In genomic region chr10:119488675-119489074, GRCh38 we compare ENCODE assay signal across 20 cellular contexts. TPM values are rescaled to one million over a fixed set of nuclear protein-coding genes. Genes with fewer than 3 reads are reported as not detected.
A peak's percentile ranks its signal among the peaks of the same experiment; 100 is the strongest.
DNase-seq lines count a peak whose midpoint lies in the region; ATAC-seq and TF ChIP-seq lines count a peak whose summit lies in the region.
"Had no signal": no experiment of that assay in that cellular context is flagged by ENCODE, and none has a peak within 500 bp of the region (broad histone marks: within the 10 kb centered on the region; RNA-seq: fewer than 3 reads in every experiment).

No MANE protein-coding gene starts in this region.

- intact Hi-C loops in activated T-helper 2 cell treated with anti-CD3 and anti-CD28 coated beads, Interferon-gamma antibody, Interleukin-2, Interleukin-4, amounts not matched to agents 10 μg/mL and 5 μg/mL and 100 μg/mL, durations not matched to agents 14 hours and 24 hours and 36 hours (cut with micrococcal nuclease): no loop called here

- H3K79me2 ChIP-seq in DND-41 (ENCODE audit: insufficient read depth, low read length): no peaks in the 10 kb centered on the region

- TF ChIP-seq CTCF in DND-41 (IDR thresholded peaks at IDR 0.05; ENCODE audit: borderline replicate concordance, extremely low read depth, low read length, poor library complexity, severe bottlenecking): no peak

- H3K27me3 Mint-ChIP-seq in activated T-cell treated with anti-CD3 and anti-CD28 coated beads, Interleukin-2, amount 50 U/mL, for 24 hours: no peaks in the 10 kb centered on the region
- H3K27me3 Mint-ChIP-seq in activated T-helper 2 cell treated with anti-CD3 and anti-CD28 coated beads, Interferon-gamma antibody, Interleukin-2, Interleukin-4, amounts not matched to agents 10 μg/mL and 5 μg/mL and 100 μg/mL, durations not matched to agents 14 hours and 24 hours and 36 hours (ENCODE audit: low read depth): no peaks in the 10 kb centered on the region
- no peaks in the 10 kb centered on the region for H3K27me3 Mint-ChIP-seq in natural killer cell treated with Interleukin-12 subunit alpha and Interleukin-12 subunit beta and Interleukin-15 and Interleukin-18, amount 100 ng/mL, for 72 hours
- H3K27me3 Mint-ChIP-seq: memory B cell had no signal

- H3K36me3 ChIP-seq in DND-41 (ENCODE audit: insufficient read depth, low read length): no peaks in the 10 kb centered on the region
- H3K36me3 ChIP-seq: ovary had no signal

- no peaks in the 10 kb centered on the region for H3K9me3 Mint-ChIP-seq in activated T-cell treated with anti-CD3 and anti-CD28 coated beads, Interleukin-2, amount 50 U/mL, for 24 hours
- no peaks in the 10 kb centered on the region for H3K9me3 Mint-ChIP-seq in activated T-helper 2 cell treated with anti-CD3 and anti-CD28 coated beads, Interferon-gamma antibody, Interleukin-2, Interleukin-4, amounts not matched to agents 10 μg/mL and 5 μg/mL and 100 μg/mL, durations not matched to agents 14 hours and 24 hours and 36 hours
- no peaks in the 10 kb centered on the region for H3K9me3 Mint-ChIP-seq in natural killer cell treated with Interleukin-12 subunit alpha and Interleukin-12 subunit beta and Interleukin-15 and Interleukin-18, amount 100 ng/mL, for 72 hours
- H3K9me3 Mint-ChIP-seq: memory B cell had no signal

- no peaks in the 10 kb centered on the region for H3K36me3 Mint-ChIP-seq in activated T-cell treated with anti-CD3 and anti-CD28 coated beads, Interleukin-2, amount 50 U/mL, for 24 hours (ENCODE audit: low read depth)
- no peaks in the 10 kb centered on the region for H3K36me3 Mint-ChIP-seq in activated T-helper 2 cell treated with anti-CD3 and anti-CD28 coated beads, Interferon-gamma antibody, Interleukin-2, Interleukin-4, amounts not matched to agents 10 μg/mL and 5 μg/mL and 100 μg/mL, durations not matched to agents 14 hours and 24 hours and 36 hours (ENCODE audit: low read depth)
- no peaks in the 10 kb centered on the region for H3K36me3 Mint-ChIP-seq in natural killer cell treated with Interleukin-12 subunit alpha and Interleukin-12 subunit beta and Interleukin-15 and Interleukin-18, amount 100 ng/mL, for 72 hours
- H3K36me3 Mint-ChIP-seq: memory B cell had no signal

- H3K27ac ChIP-seq in DND-41 (ENCODE audit: low read length): peak overlapping the region; percentile 95
- H3K27ac ChIP-seq: dorsolateral prefrontal cortex, ovary had no signal

- no peak overlapping the region for H3K4me3 Mint-ChIP-seq in activated T-cell treated with anti-CD3 and anti-CD28 coated beads, Interleukin-2, amount 50 U/mL, for 24 hours
- H3K4me3 Mint-ChIP-seq in activated T-helper 2 cell treated with anti-CD3 and anti-CD28 coated beads, Interferon-gamma antibody, Interleukin-2, Interleukin-4, amounts not matched to agents 10 μg/mL and 5 μg/mL and 100 μg/mL, durations not matched to agents 14 hours and 24 hours and 36 hours (ENCODE audit: low read depth): no peak overlapping the region
- no peak overlapping the region for H3K4me3 Mint-ChIP-seq in natural killer cell treated with Interleukin-12 subunit alpha and Interleukin-12 subunit beta and Interleukin-15 and Interleukin-18, amount 100 ng/mL, for 72 hours

- H3K4me2 ChIP-seq in DND-41 (ENCODE audit: insufficient read depth, low read length): no peak overlapping the region

- no peaks in the 10 kb centered on the region for H3K9me3 ChIP-seq in DND-41 (ENCODE audit: insufficient read depth, low read length, severe bottlenecking)
- H3K9me3 ChIP-seq: ovary had no signal

- ATAC-seq in DND-41 (ENCODE audit: insufficient read depth, low read depth): no peak
- no peak for ATAC-seq in natural killer cell treated with Interleukin-12 subunit alpha and Interleukin-12 subunit beta and Interleukin-15 and Interleukin-18, amount 100 ng/mL, for 72 hours
- no peak for ATAC-seq in GM21529 (IDR thresholded peaks at IDR 0.05; ENCODE audit: unreplicated experiment)
- ATAC-seq: HepG2 had no signal

- H3K4me1 ChIP-seq in DND-41 (ENCODE audit: insufficient read depth, low read length): peaks cover 18% of the 10 kb centered on the region

- peaks cover 37% of the 10 kb centered on the region for H3K4me1 Mint-ChIP-seq in activated T-cell treated with anti-CD3 and anti-CD28 coated beads, Interleukin-2, amount 50 U/mL, for 24 hours (ENCODE audit: low read depth)
- peaks cover 17% of the 10 kb centered on the region for H3K4me1 Mint-ChIP-seq in activated T-helper 2 cell treated with anti-CD3 and anti-CD28 coated beads, Interferon-gamma antibody, Interleukin-2, Interleukin-4, amounts not matched to agents 10 μg/mL and 5 μg/mL and 100 μg/mL, durations not matched to agents 14 hours and 24 hours and 36 hours (ENCODE audit: low read depth)
- H3K4me1 Mint-ChIP-seq in natural killer cell treated with Interleukin-12 subunit alpha and Interleukin-12 subunit beta and Interleukin-15 and Interleukin-18, amount 100 ng/mL, for 72 hours (ENCODE audit: low read depth in 2 of 2): peaks cover 7 to 8% of the 10 kb centered on the region in 2 donors
- H3K4me1 Mint-ChIP-seq: memory B cell had no signal

- H4K20me1 ChIP-seq in DND-41 (ENCODE audit: insufficient read depth, low read length): no peaks in the 10 kb centered on the region

- H3K27me3 ChIP-seq in DND-41 (ENCODE audit: insufficient read depth, low read length, poor library complexity): no peaks in the 10 kb centered on the region
- H3K27me3 ChIP-seq: ovary had no signal

- no peak overlapping the region for H3K9ac ChIP-seq in DND-41 (ENCODE audit: low read depth, low read length)

- peak overlapping the region; percentile 93 for H3K27ac Mint-ChIP-seq in activated T-cell treated with anti-CD3 and anti-CD28 coated beads, Interleukin-2, amount 50 U/mL, for 24 hours
- peak overlapping the region; percentile 2 for H3K27ac Mint-ChIP-seq in activated T-helper 2 cell treated with anti-CD3 and anti-CD28 coated beads, Interferon-gamma antibody, Interleukin-2, Interleukin-4, amounts not matched to agents 10 μg/mL and 5 μg/mL and 100 μg/mL, durations not matched to agents 14 hours and 24 hours and 36 hours
- peak overlapping the region; percentile 70 to 87 for H3K27ac Mint-ChIP-seq in natural killer cell treated with Interleukin-12 subunit alpha and Interleukin-12 subunit beta and Interleukin-15 and Interleukin-18, amount 100 ng/mL, for 72 hours
- H3K27ac Mint-ChIP-seq: memory B cell had no signal

- DNase-seq in activated T-cell treated with anti-CD3 and anti-CD28 coated beads, Interleukin-2, amount 50 U/mL, for 24 hours: no peak
- DNase-seq in activated T-cell treated with anti-CD3 and anti-CD28 coated beads, Interleukin-2, amount 50 U/mL, for 1 hour: no peak
- no peak for DNase-seq in DND-41
- DNase-seq in activated T-helper 2 cell treated with anti-CD3 and anti-CD28 coated beads, Interferon-gamma antibody, Interleukin-2, Interleukin-4, amounts not matched to agents 10 μg/mL and 5 μg/mL and 100 μg/mL, durations not matched to agents 14 hours and 24 hours and 36 hours (ENCODE audit: low spot score): no peak
- DNase-seq in natural killer cell treated with Interleukin-12 subunit alpha and Interleukin-12 subunit beta and Interleukin-15 and Interleukin-18, amount 100 ng/mL, for 72 hours (ENCODE audit: low spot score): no peak
- no peak for DNase-seq in stimulated activated CD4-positive, alpha-beta T cell treated with anti-CD3 and anti-CD28 coated beads, Interleukin-4, amount 100 ng/mL, for 1 hour
- no peak for DNase-seq in NCI-H1930 (lab: John Stamatoyannopoulos, UW)
- DNase-seq: aorta, DMS153, dorsolateral prefrontal cortex, GF-D8, H7, head of caudate nucleus, left colon, NCI-H2081 treated with DMSO at 0.1 percent for 48 hours, ovary, SW 1271 had no signal

- no peak overlapping the region for H3K4me3 ChIP-seq in DND-41 (ENCODE audit: low read depth in 1 of 2, low read length in 2 of 2)
- H3K4me3 ChIP-seq: ovary had no signal

- H2AFZ ChIP-seq in DND-41 (ENCODE audit: low read depth, low read length): no peak overlapping the region

RNA-seq across cellular contexts. Expression of gene RGS10, which starts 53.8 kb away (rescaled TPM):
- total RNA-seq in activated T-helper 2 cell treated with anti-CD3 and anti-CD28 coated beads, Interferon-gamma antibody, Interleukin-2, Interleukin-4, amounts not matched to agents 10 μg/mL and 5 μg/mL and 100 μg/mL, durations not matched to agents 14 hours and 24 hours and 36 hours: 101 and 112 TPM in 2 replicates
- 10 to 100 TPM; 23.0 to 26.1 TPM for total RNA-seq in natural killer cell treated with Interleukin-12 subunit alpha and Interleukin-12 subunit beta and Interleukin-15 and Interleukin-18, amount 100 ng/mL, for 72 hours

Comparison
In these comparisons a context has a peak if more than half of its experiments do, and no peak if none do; other contexts are left out.
1. H3K27ac Mint-ChIP-seq: peak in every context shown above with its lines; median percentile 93 in activated T-cell treated with anti-CD3 and anti-CD28 coated beads, Interleukin-2, amount 50 U/mL, for 24 hours; 78 in natural killer cell treated with Interleukin-12 subunit alpha and Interleukin-12 subunit beta and Interleukin-15 and Interleukin-18, amount 100 ng/mL, for 72 hours; 2 in activated T-helper 2 cell treated with anti-CD3 and anti-CD28 coated beads, Interferon-gamma antibody, Interleukin-2, Interleukin-4, amounts not matched to agents 10 μg/mL and 5 μg/mL and 100 μg/mL, durations not matched to agents 14 hours and 24 hours and 36 hours.